12 cellular contexts compared by ENCODE assay signal in the genomic region with DNA sequence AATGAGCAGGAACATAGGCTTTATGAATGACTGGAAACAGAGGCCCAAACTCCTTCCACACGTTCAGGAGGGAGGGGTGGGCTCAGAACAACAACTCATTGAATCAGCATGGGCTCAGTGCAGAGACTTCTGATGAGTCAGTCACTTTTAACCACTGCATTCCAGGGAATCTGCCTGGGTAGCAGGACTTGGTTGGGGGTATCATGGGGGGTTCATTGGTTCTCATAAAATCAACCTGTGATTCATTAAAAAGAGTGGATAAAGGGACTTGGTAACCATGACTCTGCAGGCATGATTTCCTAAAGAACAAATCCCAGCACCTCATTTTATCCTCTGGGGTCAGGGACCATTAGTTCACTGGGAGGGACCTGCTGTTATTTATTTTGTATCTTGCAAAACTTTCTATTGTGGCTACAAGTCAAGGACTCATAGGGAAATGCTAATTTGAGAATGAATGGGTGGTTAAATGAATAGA. TPM values are rescaled to one million over a fixed set of nuclear protein-coding genes. Genes with fewer than 3 reads are reported as not detected.
A peak's percentile ranks its signal among the peaks of the same experiment; 100 is the strongest.
DNase-seq lines count a peak whose midpoint lies in the region; ATAC-seq and TF ChIP-seq lines count a peak whose summit lies in the region.
"Had no signal": no experiment of that assay in that cellular context is flagged by ENCODE, and none has a peak within 500 bp of the region (broad histone marks: within the 10 kb centered on the region; RNA-seq: fewer than 3 reads in every experiment).

No MANE protein-coding gene starts in this region.

- H3K4me3 ChIP-seq in HFF-Myc (replicated peaks; ENCODE audit: low read depth, low read length): no peak overlapping the region
- H3K4me3 ChIP-seq in hepatocyte: no peak overlapping the region
- H3K4me3 ChIP-seq in OCI-LY7 (ENCODE audit: low read depth, low read length, poor library complexity, severe bottlenecking): no peak overlapping the region
- no peak overlapping the region for H3K4me3 ChIP-seq in GM23338

- H3K9me3 ChIP-seq in hepatocyte (ENCODE audit: low read depth): no peaks in the 10 kb centered on the region
- 0 out of 2 replicates have a peak, but pooled peaks cover 9% of the 10 kb centered on the region for H3K9me3 ChIP-seq in OCI-LY7 (ENCODE audit: low read length)

- H3K4me2 ChIP-seq in hepatocyte: no peak overlapping the region
- H3K4me2 ChIP-seq in OCI-LY7 (ENCODE audit: low read length): no peak overlapping the region
- H3K4me2 ChIP-seq in GM23338: no peak overlapping the region

- peak overlapping the region; percentile 52 for H3K27ac ChIP-seq in hepatocyte
- no peak overlapping the region for H3K27ac ChIP-seq in OCI-LY7 (ENCODE audit: low read depth, low read length, poor library complexity, severe bottlenecking)
- no peak overlapping the region for H3K27ac ChIP-seq in GM23338 (ENCODE audit: low read depth)

- H3K4me1 ChIP-seq in hepatocyte (ENCODE audit: insufficient read depth) (peaks cover 8% of the 10 kb centered on the region), OCI-LY7 (ENCODE audit: insufficient read depth, low read length, poor library complexity, severe bottlenecking) (no peaks in the 10 kb centered on the region), GM23338 (ENCODE audit: insufficient read depth) (no peaks in the 10 kb centered on the region)

- H3F3A ChIP-seq in GM23338 (replicated peaks; ENCODE audit: low read depth): no peaks in the 10 kb centered on the region

- H3K36me3 Mint-ChIP-seq in GM23338 (ENCODE audit: low read depth): peaks cover 8% of the 10 kb centered on the region
- H3K36me3 Mint-ChIP-seq: activated naive CD4-positive, alpha-beta T cell treated with anti-CD3 and anti-CD28 coated beads, Interleukin-2, amount 50 U/mL, for 24 hours; stimulated activated effector memory CD8-positive, alpha-beta T cell treated with anti-CD3 and anti-CD28 coated beads, Interleukin-12 subunit alpha, Interleukin-12 subunit beta, amount 100 ng/mL, for 72 hours had no signal

- no peak overlapping the region for H3K4me3 Mint-ChIP-seq in GM23338
- H3K4me3 Mint-ChIP-seq: activated naive CD4-positive, alpha-beta T cell treated with anti-CD3 and anti-CD28 coated beads, Interleukin-2, amount 50 U/mL, for 24 hours; stimulated activated effector memory CD8-positive, alpha-beta T cell treated with anti-CD3 and anti-CD28 coated beads, Interleukin-12 subunit alpha, Interleukin-12 subunit beta, amount 100 ng/mL, for 72 hours had no signal

- POLR2A ChIA-PET in OCI-LY7 (lab: Charles Lee): no interaction called here

- H3K27me3 ChIP-seq in hepatocyte (no peaks in the 10 kb centered on the region), GM23338 (ENCODE audit: insufficient read depth) (no peaks in the 10 kb centered on the region)

- H3K9me2 ChIP-seq in hepatocyte (replicated peaks; ENCODE audit: insufficient read depth): no peaks in the 10 kb centered on the region
- H3K9me2 ChIP-seq in OCI-LY7 (ENCODE audit: insufficient read depth, low read length): no peaks in the 10 kb centered on the region
- H3K9me2 ChIP-seq in GM23338 (ENCODE audit: insufficient read depth): peaks cover 10% of the 10 kb centered on the region; the same call in 1 of the 2 replicates

- intact Hi-C loops in OCI-LY7 (cut with micrococcal nuclease; ENCODE audit: unreplicated experiment): no loop called here

- H2AFZ ChIP-seq in hepatocyte (no peak overlapping the region), OCI-LY7 (ENCODE audit: low read length) (no peak overlapping the region), GM23338 (no peak overlapping the region)

- 0 out of 3 replicates have a peak, but pooled peaks cover 2% of the 10 kb centered on the region for H3K4me1 Mint-ChIP-seq in GM23338
- H3K4me1 Mint-ChIP-seq: activated naive CD4-positive, alpha-beta T cell treated with anti-CD3 and anti-CD28 coated beads, Interleukin-2, amount 50 U/mL, for 24 hours; stimulated activated effector memory CD8-positive, alpha-beta T cell treated with anti-CD3 and anti-CD28 coated beads, Interleukin-12 subunit alpha, Interleukin-12 subunit beta, amount 100 ng/mL, for 72 hours had no signal

- peak; percentile 79 for DNase-seq in HFF-Myc (ENCODE audit: extremely low read depth, low read depth)
- peak; percentile 95 for DNase-seq in astrocyte of the hippocampus (ENCODE audit: low read depth, low spot score)
- DNase-seq in hepatocyte (ENCODE audit: low spot score): no peak
- DNase-seq in stromal cell of bone marrow (ENCODE audit: low read depth): peak; percentile 89
- DNase-seq in OCI-LY7 (ENCODE audit: low spot score): no peak
- no peak for DNase-seq in NCI-H1092 (lab: John Stamatoyannopoulos, UW)
- no peak for DNase-seq in GM23338 (ENCODE audit: low spot score)
- no peak for DNase-seq in NCI-H526 (lab: John Stamatoyannopoulos, UW)
- DNase-seq: erythroblast, NCI-H2081 had no signal

- no peaks in the 10 kb centered on the region for H4K20me1 ChIP-seq in hepatocyte (ENCODE audit: insufficient read depth, poor library complexity, severe bottlenecking)
- H4K20me1 ChIP-seq in OCI-LY7 (ENCODE audit: insufficient read depth, low read length): no peaks in the 10 kb centered on the region
- H4K20me1 ChIP-seq in GM23338 (replicated peaks; ENCODE audit: insufficient read depth): no peaks in the 10 kb centered on the region

- TF ChIP-seq CTCF in HFF-Myc (IDR thresholded peaks at IDR 0.05; ENCODE audit: low read depth, low read length, missing control alignments) (no peak), hepatocyte (IDR thresholded peaks at IDR 0.05; ENCODE audit: poor library complexity) (no peak), OCI-LY7 (conservative IDR thresholded peaks at IDR 0.05; ENCODE audit: low read length) (no peak), GM23338 (conservative IDR thresholded peaks at IDR 0.05; ENCODE audit: low read depth in 2 of 2) (no peak)

- H3K36me3 ChIP-seq in hepatocyte (replicated peaks; ENCODE audit: insufficient read depth, low read depth): no peaks in the 10 kb centered on the region
- no peaks in the 10 kb centered on the region for H3K36me3 ChIP-seq in OCI-LY7 (ENCODE audit: insufficient read depth, low read length)
- H3K36me3 ChIP-seq in GM23338 (ENCODE audit: insufficient read depth): no peaks in the 10 kb centered on the region; the same call in 1 of the 2 replicates

- CTCF ChIA-PET in OCI-LY7 (lab: Charles Lee; ENCODE audit: unreplicated experiment): no interaction called here

- peaks cover 3% of the 10 kb centered on the region for H3K27me3 Mint-ChIP-seq in GM23338 (ENCODE audit: insufficient read depth, low read depth, poor library complexity)

- ATAC-seq in GM23338: no peak
- ATAC-seq: stimulated activated effector memory CD8-positive, alpha-beta T cell treated with anti-CD3 and anti-CD28 coated beads, Interleukin-12 subunit alpha, Interleukin-12 subunit beta, amount 100 ng/mL, for 72 hours had no signal

- H3K79me2 ChIP-seq in hepatocyte (no peaks in the 10 kb centered on the region), OCI-LY7 (ENCODE audit: insufficient read depth, low read depth, low read length) (no peaks in the 10 kb centered on the region), GM23338 (replicated peaks; ENCODE audit: insufficient read depth) (no peaks in the 10 kb centered on the region)

- no TSS peak for BruUV-seq in OCI-LY7 (replicated peaks; lab: Mats Ljungman, UMichigan)

- H3K9me3 Mint-ChIP-seq in GM23338: peaks cover 15% of the 10 kb centered on the region

- no peak overlapping the region for H3K27ac Mint-ChIP-seq in GM23338
- H3K27ac Mint-ChIP-seq: activated naive CD4-positive, alpha-beta T cell treated with anti-CD3 and anti-CD28 coated beads, Interleukin-2, amount 50 U/mL, for 24 hours; stimulated activated effector memory CD8-positive, alpha-beta T cell treated with anti-CD3 and anti-CD28 coated beads, Interleukin-12 subunit alpha, Interleukin-12 subunit beta, amount 100 ng/mL, for 72 hours had no signal

- 29% methylated on average over 1 of the region's 1 CpG for WGBS in hepatocyte (ENCODE audit: low lambda C conversion rate, missing lambda C conversion rate)

TF ChIP-seq in GM23338, 12 proteins besides CTCF, POLR2A, EP300 and RAD21:
- TF ChIP-seq EZH2phosphoT487 (IDR thresholded peaks at IDR 0.05; ENCODE audit: unreplicated experiment) (no peak), ZNF114 (CRISPR knock-in tag; IDR thresholded peaks at IDR 0.05) (no peak), EZH2 (IDR thresholded peaks at IDR 0.05; ENCODE audit: low read depth, unreplicated experiment) (no peak), ETS1 (IDR thresholded peaks at IDR 0.05) (no peak)
TF ChIP-seq in GM23338: peak in this region for 0.

RNA-seq across cellular contexts. Expression of gene ITGB3, which starts 13.8 kb away (rescaled TPM):
- 1.4 TPM in 2 replicates for total RNA-seq in hepatocyte
- 0.66 and 0.95 TPM in 2 replicates for polyA plus RNA-seq in hepatocyte
- not detected in 2 replicates for total RNA-seq in OCI-LY7 (2014; rRNA removed; shearing (Covaris generic))
- 0.17 TPM in 1 of 2 replicates, not detected in the other for total RNA-seq in OCI-LY7 (2022)
- total RNA-seq in GM23338 (2014; rRNA removed; shearing (Covaris generic)): 0.52 TPM in 1 of 2 replicates, not detected in the other
- polyA plus RNA-seq in GM23338 (2016; fragmentation: Nextera tagmentation; extraction: Ambion mirVana): 0.07 TPM in 1 of 2 replicates, not detected in the other

RNA-seq across cellular contexts. Expression of gene EFCAB13, which starts 56.4 kb away (rescaled TPM):
- total RNA-seq in hepatocyte (3.1 and 7.9 TPM in 2 replicates), OCI-LY7 (2022) (5.3 and 9.1 TPM in 2 replicates)
- polyA plus RNA-seq in hepatocyte (1.9 and 2.1 TPM in 2 replicates), GM23338 (2016; fragmentation: Nextera tagmentation; extraction: Ambion mirVana) (3.3 and 5.4 TPM in 2 replicates)
- 4.5 TPM in 2 replicates for total RNA-seq in OCI-LY7 (2014; rRNA removed; shearing (Covaris generic))
- total RNA-seq in GM23338 (2014; rRNA removed; shearing (Covaris generic)): 3.6 and 4.1 TPM in 2 replicates

RNA-seq across cellular contexts. Expression of gene MYL4, which starts 58.2 kb away (rescaled TPM):
- total RNA-seq in hepatocyte (4.3 and 10.2 TPM in 2 replicates), OCI-LY7 (2022) (0.67 and 1.3 TPM in 2 replicates)
- polyA plus RNA-seq in hepatocyte (28.6 and 28.7 TPM in 2 replicates), GM23338 (2016; fragmentation: Nextera tagmentation; extraction: Ambion mirVana) (0.44 and 2.5 TPM in 2 replicates)
- 0.39 and 2.1 TPM in 2 replicates for total RNA-seq in OCI-LY7 (2014; rRNA removed; shearing (Covaris generic))
- total RNA-seq in GM23338 (2014; rRNA removed; shearing (Covaris generic)): not detected in 2 replicates

Comparison
In these comparisons a context has a peak if more than half of its experiments do, and no peak if none do; other contexts are left out.
1. DNase-seq: peak in HFF-Myc (single experiment), astrocyte of the hippocampus (single experiment) and stromal cell of bone marrow (single experiment); none in hepatocyte (single experiment), OCI-LY7 (single experiment), NCI-H1092 (single experiment), GM23338 (single experiment) and NCI-H526 (0 of 2).